Comparison of ENCODE assay signal across 1 cellular context in the genomic region with DNA sequence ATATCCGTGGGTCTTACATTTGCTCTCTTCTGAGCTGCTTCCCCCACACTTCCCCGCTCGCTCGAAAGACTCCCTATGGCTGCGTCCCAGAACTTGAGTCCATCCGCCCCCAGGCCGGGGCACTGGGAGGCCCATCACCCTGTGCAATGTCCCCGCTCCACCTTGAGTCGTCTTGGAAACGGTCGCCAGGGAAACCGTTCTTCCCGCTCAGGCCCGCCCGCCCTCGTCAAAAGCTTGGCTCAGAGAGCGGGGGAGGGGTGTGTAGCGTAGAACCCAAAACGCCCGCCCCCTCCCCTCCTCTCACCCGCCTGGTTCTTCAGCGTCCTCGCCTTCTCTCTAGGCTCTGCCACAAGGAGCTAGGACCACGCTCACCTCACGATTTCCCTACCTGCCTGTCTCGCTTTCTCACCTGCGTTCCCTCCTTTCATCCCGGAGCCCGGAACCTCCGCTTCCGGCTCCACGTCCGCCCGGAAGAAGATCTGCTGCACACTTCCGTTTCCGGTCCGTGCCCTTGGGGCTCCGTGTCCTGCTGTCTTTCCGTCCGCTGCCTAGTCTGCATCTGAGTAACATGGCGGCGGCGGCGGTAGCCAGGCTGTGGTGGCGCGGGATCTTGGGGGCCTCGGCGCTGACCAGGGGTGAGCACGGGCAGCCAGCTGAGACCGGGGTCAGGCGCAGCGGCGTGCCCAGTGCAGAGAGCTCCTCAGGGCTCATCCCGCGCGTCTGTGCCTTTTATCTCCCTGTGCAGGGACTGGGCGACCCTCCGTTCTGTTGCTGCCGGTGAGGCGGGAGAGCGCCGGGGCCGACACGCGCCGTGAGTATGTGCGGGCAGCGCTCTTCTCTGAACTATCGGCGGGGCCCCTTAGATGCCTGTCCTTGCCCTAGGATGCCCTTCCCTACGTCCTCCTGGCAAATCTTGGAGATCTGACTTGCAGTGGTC.
TF ChIP-seq lines count a peak whose summit lies in the region.

A gene (minus strand): TSS at position 447 of the 937 bp plus-strand sequence. CDS start 19 bp downstream, at position 428.
A gene (plus strand): TSS at position 551 of the 937 bp plus-strand sequence. CDS start 18 bp downstream, at position 569.

TF ChIP-seq in K562, 482 proteins besides CTCF, POLR2A, EP300 and RAD21 (continued from another document and continues in another):
- TF ChIP-seq, protein P1, sequence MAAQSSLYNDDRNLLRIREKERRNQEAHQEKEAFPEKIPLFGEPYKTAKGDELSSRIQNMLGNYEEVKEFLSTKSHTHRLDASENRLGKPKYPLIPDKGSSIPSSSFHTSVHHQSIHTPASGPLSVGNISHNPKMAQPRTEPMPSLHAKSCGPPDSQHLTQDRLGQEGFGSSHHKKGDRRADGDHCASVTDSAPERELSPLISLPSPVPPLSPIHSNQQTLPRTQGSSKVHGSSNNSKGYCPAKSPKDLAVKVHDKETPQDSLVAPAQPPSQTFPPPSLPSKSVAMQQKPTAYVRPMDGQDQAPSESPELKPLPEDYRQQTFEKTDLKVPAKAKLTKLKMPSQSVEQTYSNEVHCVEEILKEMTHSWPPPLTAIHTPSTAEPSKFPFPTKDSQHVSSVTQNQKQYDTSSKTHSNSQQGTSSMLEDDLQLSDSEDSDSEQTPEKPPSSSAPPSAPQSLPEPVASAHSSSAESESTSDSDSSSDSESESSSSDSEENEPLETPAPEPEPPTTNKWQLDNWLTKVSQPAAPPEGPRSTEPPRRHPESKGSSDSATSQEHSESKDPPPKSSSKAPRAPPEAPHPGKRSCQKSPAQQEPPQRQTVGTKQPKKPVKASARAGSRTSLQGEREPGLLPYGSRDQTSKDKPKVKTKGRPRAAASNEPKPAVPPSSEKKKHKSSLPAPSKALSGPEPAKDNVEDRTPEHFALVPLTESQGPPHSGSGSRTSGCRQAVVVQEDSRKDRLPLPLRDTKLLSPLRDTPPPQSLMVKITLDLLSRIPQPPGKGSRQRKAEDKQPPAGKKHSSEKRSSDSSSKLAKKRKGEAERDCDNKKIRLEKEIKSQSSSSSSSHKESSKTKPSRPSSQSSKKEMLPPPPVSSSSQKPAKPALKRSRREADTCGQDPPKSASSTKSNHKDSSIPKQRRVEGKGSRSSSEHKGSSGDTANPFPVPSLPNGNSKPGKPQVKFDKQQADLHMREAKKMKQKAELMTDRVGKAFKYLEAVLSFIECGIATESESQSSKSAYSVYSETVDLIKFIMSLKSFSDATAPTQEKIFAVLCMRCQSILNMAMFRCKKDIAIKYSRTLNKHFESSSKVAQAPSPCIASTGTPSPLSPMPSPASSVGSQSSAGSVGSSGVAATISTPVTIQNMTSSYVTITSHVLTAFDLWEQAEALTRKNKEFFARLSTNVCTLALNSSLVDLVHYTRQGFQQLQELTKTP (IDR thresholded peaks at IDR 0.05; ENCODE audit: low read depth in 1 of 2, partially characterized antibody in 2 of 2): peak; percentile 65 to 96
- TF ChIP-seq, protein P2, sequence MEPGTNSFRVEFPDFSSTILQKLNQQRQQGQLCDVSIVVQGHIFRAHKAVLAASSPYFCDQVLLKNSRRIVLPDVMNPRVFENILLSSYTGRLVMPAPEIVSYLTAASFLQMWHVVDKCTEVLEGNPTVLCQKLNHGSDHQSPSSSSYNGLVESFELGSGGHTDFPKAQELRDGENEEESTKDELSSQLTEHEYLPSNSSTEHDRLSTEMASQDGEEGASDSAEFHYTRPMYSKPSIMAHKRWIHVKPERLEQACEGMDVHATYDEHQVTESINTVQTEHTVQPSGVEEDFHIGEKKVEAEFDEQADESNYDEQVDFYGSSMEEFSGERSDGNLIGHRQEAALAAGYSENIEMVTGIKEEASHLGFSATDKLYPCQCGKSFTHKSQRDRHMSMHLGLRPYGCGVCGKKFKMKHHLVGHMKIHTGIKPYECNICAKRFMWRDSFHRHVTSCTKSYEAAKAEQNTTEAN (CRISPR knock-in tag; IDR thresholded peaks at IDR 0.05): no peak
- no peak for TF ChIP-seq HNRNPH1 (optimal IDR thresholded peaks at IDR 0.05; ENCODE audit: low read depth, low read length)
- TF ChIP-seq CBX1 (IDR thresholded peaks at IDR 0.05; ENCODE audit: low read depth): peak; percentile 96
- peak; percentile 76 for TF ChIP-seq JUND (IDR thresholded peaks at IDR 0.05; ENCODE audit: borderline replicate concordance, low read depth, low read length)
- TF ChIP-seq JUND (tag; IDR thresholded peaks at IDR 0.05; ENCODE audit: borderline replicate concordance, low read depth, low read length): peak; percentile 42; the same call in 1 of the 3 replicates
- TF ChIP-seq MEF2A (IDR thresholded peaks at IDR 0.05; ENCODE audit: control insufficient read depth, low read depth, low read length): peak; percentile 34; the same call in 1 of the 2 replicates
- peak; percentile 57; the same call in 1 of the 2 replicates for TF ChIP-seq SMAD4 (CRISPR knock-in tag; conservative IDR thresholded peaks at IDR 0.05)
- TF ChIP-seq, protein P3, sequence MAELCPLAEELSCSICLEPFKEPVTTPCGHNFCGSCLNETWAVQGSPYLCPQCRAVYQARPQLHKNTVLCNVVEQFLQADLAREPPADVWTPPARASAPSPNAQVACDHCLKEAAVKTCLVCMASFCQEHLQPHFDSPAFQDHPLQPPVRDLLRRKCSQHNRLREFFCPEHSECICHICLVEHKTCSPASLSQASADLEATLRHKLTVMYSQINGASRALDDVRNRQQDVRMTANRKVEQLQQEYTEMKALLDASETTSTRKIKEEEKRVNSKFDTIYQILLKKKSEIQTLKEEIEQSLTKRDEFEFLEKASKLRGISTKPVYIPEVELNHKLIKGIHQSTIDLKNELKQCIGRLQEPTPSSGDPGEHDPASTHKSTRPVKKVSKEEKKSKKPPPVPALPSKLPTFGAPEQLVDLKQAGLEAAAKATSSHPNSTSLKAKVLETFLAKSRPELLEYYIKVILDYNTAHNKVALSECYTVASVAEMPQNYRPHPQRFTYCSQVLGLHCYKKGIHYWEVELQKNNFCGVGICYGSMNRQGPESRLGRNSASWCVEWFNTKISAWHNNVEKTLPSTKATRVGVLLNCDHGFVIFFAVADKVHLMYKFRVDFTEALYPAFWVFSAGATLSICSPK (IDR thresholded peaks at IDR 0.05; ENCODE audit: borderline replicate concordance): peak; percentile 97; the same call in 1 of the 2 replicates
- TF ChIP-seq ZFP1 (CRISPR knock-in tag; IDR thresholded peaks at IDR 0.05): no peak
- TF ChIP-seq, protein P4, sequence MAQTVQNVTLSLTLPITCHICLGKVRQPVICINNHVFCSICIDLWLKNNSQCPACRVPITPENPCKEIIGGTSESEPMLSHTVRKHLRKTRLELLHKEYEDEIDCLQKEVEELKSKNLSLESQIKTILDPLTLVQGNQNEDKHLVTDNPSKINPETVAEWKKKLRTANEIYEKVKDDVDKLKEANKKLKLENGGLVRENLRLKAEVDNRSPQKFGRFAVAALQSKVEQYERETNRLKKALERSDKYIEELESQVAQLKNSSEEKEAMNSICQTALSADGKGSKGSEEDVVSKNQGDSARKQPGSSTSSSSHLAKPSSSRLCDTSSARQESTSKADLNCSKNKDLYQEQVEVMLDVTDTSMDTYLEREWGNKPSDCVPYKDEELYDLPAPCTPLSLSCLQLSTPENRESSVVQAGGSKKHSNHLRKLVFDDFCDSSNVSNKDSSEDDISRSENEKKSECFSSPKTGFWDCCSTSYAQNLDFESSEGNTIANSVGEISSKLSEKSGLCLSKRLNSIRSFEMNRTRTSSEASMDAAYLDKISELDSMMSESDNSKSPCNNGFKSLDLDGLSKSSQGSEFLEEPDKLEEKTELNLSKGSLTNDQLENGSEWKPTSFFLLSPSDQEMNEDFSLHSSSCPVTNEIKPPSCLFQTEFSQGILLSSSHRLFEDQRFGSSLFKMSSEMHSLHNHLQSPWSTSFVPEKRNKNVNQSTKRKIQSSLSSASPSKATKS (CRISPR knock-in tag; IDR thresholded peaks at IDR 0.05): no peak
- TF ChIP-seq ZNF707 (CRISPR knock-in tag; conservative IDR thresholded peaks at IDR 0.05): no peak
- TF ChIP-seq BCL6 (CRISPR knock-in tag; IDR thresholded peaks at IDR 0.05): no peak
- TF ChIP-seq THRAP3 (IDR thresholded peaks at IDR 0.05; ENCODE audit: borderline replicate concordance): peak; percentile 99
- TF ChIP-seq ZNF23 (CRISPR knock-in tag; IDR thresholded peaks at IDR 0.05): no peak
- TF ChIP-seq ZNF121 (CRISPR knock-in tag; conservative IDR thresholded peaks at IDR 0.05): no peak
- TF ChIP-seq SP2 (IDR thresholded peaks at IDR 0.05; ENCODE audit: extremely low read depth, low read depth, low read length, poor library complexity, severe bottlenecking): no peak
- TF ChIP-seq PHB (CRISPR knock-in tag; IDR thresholded peaks at IDR 0.05): no peak
- peak; percentile 95 for TF ChIP-seq ZC3H11A (IDR thresholded peaks at IDR 0.05; ENCODE audit: low read depth, low read length)
- TF ChIP-seq MXI1 (IDR thresholded peaks at IDR 0.05; ENCODE audit: low read depth, low read length): peak; percentile 99
- TF ChIP-seq CXXC5 (CRISPR knock-in tag; IDR thresholded peaks at IDR 0.05): peak; percentile 81
- TF ChIP-seq ZNF668 (CRISPR knock-in tag; IDR thresholded peaks at IDR 0.05): no peak
- TF ChIP-seq CBX5 (IDR thresholded peaks at IDR 0.05; ENCODE audit: borderline replicate concordance, low read depth): no peak
- TF ChIP-seq CBX3 (IDR thresholded peaks at IDR 0.05; ENCODE audit: borderline replicate concordance in 1 of 2, low read length in 2 of 2): peak in 1 of 2 experiments; percentile 91; a peak in 2 of 3 replicates
- no peak for TF ChIP-seq DACH1 (IDR thresholded peaks at IDR 0.05; ENCODE audit: partially characterized antibody)
- peak; percentile 4; the same call in 1 of the 2 replicates for TF ChIP-seq HOXB6 (CRISPR knock-in tag; IDR thresholded peaks at IDR 0.05; ENCODE audit: borderline replicate concordance)
- peak; percentile 90 to 97 for TF ChIP-seq MAZ (CRISPR knock-in tag; conservative IDR thresholded peaks at IDR 0.05 in 1 of 2, IDR thresholded peaks at IDR 0.05 in 1 of 2)
- 0 out of 2 replicates have a peak, but pooled peaks have one; percentile 60 for TF ChIP-seq ELF4 (CRISPR knock-in tag; IDR thresholded peaks at IDR 0.05)
- TF ChIP-seq TGIF2 (CRISPR knock-in tag; IDR thresholded peaks at IDR 0.05): 0 out of 2 replicates have a peak, but pooled peaks have one; percentile 7
- 0 out of 2 replicates have a peak, but pooled peaks have one; percentile 37 for TF ChIP-seq GTF2A2 (tag; IDR thresholded peaks at IDR 0.05)
- no peak for TF ChIP-seq FOS (IDR thresholded peaks at IDR 0.05; ENCODE audit: extremely low read depth, insufficient read length)
- no peak for TF ChIP-seq ZSCAN32 (CRISPR knock-in tag; IDR thresholded peaks at IDR 0.05)
- peak; percentile 100 for TF ChIP-seq GABPB1 (CRISPR knock-in tag; IDR thresholded peaks at IDR 0.05)
- TF ChIP-seq, protein P5, sequence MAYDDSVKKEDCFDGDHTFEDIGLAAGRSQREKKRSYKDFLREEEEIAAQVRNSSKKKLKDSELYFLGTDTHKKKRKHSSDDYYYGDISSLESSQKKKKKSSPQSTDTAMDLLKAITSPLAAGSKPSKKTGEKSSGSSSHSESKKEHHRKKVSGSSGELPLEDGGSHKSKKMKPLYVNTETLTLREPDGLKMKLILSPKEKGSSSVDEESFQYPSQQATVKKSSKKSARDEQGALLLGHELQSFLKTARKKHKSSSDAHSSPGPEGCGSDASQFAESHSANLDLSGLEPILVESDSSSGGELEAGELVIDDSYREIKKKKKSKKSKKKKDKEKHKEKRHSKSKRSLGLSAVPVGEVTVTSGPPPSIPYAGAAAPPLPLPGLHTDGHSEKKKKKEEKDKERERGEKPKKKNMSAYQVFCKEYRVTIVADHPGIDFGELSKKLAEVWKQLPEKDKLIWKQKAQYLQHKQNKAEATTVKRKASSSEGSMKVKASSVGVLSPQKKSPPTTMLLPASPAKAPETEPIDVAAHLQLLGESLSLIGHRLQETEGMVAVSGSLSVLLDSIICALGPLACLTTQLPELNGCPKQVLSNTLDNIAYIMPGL (CRISPR knock-in tag; IDR thresholded peaks at IDR 0.05): peak; percentile 91; the same call in 1 of the 2 replicates
- no peak for TF ChIP-seq ZNF77 (CRISPR knock-in tag; IDR thresholded peaks at IDR 0.05)
- TF ChIP-seq ARID2 (IDR thresholded peaks at IDR 0.05): no peak; the same call in 1 of the 2 replicates
- TF ChIP-seq MYNN (IDR thresholded peaks at IDR 0.05): peak; percentile 100
- peak; percentile 82 for TF ChIP-seq MYNN (CRISPR knock-in tag; IDR thresholded peaks at IDR 0.05)
- TF ChIP-seq ZNF3 (CRISPR knock-in tag; IDR thresholded peaks at IDR 0.05): no peak
- TF ChIP-seq ZBTB1 (CRISPR knock-in tag; IDR thresholded peaks at IDR 0.05; ENCODE audit: borderline replicate concordance, low read depth): peak; percentile 81; the same call in 1 of the 2 replicates
- TF ChIP-seq LEF1 (IDR thresholded peaks at IDR 0.05): peak; percentile 94
- TF ChIP-seq, protein P6, sequence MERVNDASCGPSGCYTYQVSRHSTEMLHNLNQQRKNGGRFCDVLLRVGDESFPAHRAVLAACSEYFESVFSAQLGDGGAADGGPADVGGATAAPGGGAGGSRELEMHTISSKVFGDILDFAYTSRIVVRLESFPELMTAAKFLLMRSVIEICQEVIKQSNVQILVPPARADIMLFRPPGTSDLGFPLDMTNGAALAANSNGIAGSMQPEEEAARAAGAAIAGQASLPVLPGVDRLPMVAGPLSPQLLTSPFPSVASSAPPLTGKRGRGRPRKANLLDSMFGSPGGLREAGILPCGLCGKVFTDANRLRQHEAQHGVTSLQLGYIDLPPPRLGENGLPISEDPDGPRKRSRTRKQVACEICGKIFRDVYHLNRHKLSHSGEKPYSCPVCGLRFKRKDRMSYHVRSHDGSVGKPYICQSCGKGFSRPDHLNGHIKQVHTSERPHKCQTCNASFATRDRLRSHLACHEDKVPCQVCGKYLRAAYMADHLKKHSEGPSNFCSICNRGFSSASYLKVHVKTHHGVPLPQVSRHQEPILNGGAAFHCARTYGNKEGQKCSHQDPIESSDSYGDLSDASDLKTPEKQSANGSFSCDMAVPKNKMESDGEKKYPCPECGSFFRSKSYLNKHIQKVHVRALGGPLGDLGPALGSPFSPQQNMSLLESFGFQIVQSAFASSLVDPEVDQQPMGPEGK (CRISPR knock-in tag; IDR thresholded peaks at IDR 0.05; ENCODE audit: borderline replicate concordance): no peak
- TF ChIP-seq, protein P7, sequence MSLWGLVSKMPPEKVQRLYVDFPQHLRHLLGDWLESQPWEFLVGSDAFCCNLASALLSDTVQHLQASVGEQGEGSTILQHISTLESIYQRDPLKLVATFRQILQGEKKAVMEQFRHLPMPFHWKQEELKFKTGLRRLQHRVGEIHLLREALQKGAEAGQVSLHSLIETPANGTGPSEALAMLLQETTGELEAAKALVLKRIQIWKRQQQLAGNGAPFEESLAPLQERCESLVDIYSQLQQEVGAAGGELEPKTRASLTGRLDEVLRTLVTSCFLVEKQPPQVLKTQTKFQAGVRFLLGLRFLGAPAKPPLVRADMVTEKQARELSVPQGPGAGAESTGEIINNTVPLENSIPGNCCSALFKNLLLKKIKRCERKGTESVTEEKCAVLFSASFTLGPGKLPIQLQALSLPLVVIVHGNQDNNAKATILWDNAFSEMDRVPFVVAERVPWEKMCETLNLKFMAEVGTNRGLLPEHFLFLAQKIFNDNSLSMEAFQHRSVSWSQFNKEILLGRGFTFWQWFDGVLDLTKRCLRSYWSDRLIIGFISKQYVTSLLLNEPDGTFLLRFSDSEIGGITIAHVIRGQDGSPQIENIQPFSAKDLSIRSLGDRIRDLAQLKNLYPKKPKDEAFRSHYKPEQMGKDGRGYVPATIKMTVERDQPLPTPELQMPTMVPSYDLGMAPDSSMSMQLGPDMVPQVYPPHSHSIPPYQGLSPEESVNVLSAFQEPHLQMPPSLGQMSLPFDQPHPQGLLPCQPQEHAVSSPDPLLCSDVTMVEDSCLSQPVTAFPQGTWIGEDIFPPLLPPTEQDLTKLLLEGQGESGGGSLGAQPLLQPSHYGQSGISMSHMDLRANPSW (CRISPR knock-in tag; IDR thresholded peaks at IDR 0.05): no peak
- no peak for TF ChIP-seq CEBPG (CRISPR knock-in tag; IDR thresholded peaks at IDR 0.05)
- TF ChIP-seq CEBPG (tag; conservative IDR thresholded peaks at IDR 0.05 in 1 of 2, IDR thresholded peaks at IDR 0.05 in 1 of 2): no peak
- TF ChIP-seq EWSR1 (IDR thresholded peaks at IDR 0.05; ENCODE audit: borderline replicate concordance, low read depth, partially characterized antibody): no peak
- TF ChIP-seq GTF2E2 (tag; IDR thresholded peaks at IDR 0.05): peak; percentile 76; the same call in 1 of the 2 replicates
